ENCODE assay signal across 8 cellular contexts in the genomic region with DNA sequence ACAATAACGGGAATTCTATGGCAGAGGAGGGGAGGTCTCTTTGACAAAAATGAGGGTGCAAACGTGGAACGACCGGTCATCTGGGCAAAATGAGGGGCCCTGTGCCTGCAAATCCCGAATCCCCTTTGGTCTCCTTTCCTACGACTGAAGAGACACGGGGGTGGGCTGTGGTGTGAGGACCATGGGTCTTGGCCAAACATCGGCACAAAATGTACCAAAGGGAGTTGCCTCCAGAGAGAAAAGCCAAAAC. TPM values are rescaled to one million over a fixed set of nuclear protein-coding genes. Genes with fewer than 3 reads are reported as not detected.
DNase-seq lines count a peak whose midpoint lies in the region; ATAC-seq, FAIRE-seq and TF ChIP-seq lines count a peak whose summit lies in the region.

No MANE protein-coding gene starts in this region.

- peaks cover 23% of the 10 kb centered on the region for H3K4me1 ChIP-seq in A549
- H3K4me1 ChIP-seq in HCT116 (ENCODE audit: control insufficient read depth in 1 of 2, insufficient read depth in 2 of 2, low read length in 2 of 2) = peaks cover 7 to 16% of the 10 kb centered on the region in 2 experiments
- peaks cover 25 to 48% of the 10 kb centered on the region in 2 donors for H3K4me1 ChIP-seq in thoracic aorta (ENCODE audit: control insufficient read depth in 1 of 2, low read depth in 2 of 2)

- TF ChIP-seq RAD21 in A549 (conservative IDR thresholded peaks at IDR 0.05 in 1 of 2, IDR thresholded peaks at IDR 0.05 in 1 of 2) (no peak), HCT116 (IDR thresholded peaks at IDR 0.05; ENCODE audit: low read depth) (no peak)

- H3K27ac Mint-ChIP-seq in activated naive CD8-positive, alpha-beta T cell treated with anti-CD3 and anti-CD28 coated beads, Interleukin-2, amount 50 U/mL, for 24 hours = peak overlapping the region; percentile 97

- no peaks in the 10 kb centered on the region for H3K9me3 Mint-ChIP-seq in activated naive CD8-positive, alpha-beta T cell treated with anti-CD3 and anti-CD28 coated beads, Interleukin-2, amount 50 U/mL, for 24 hours

- no peak overlapping the region for H2AFZ ChIP-seq in HCT116 (ENCODE audit: low read depth, low read length, poor library complexity, severe bottlenecking)

- CTCF ChIA-PET in A549 (lab: Yijun Ruan, JAX) = interaction anchor here (2.3 kb wide), 1 partner anchor 14 kb away, joined by 6 read pairs; no protein-coding TSS in a partner anchor
- CTCF ChIA-PET in HCT116 (lab: Charles Lee) = no interaction called here

- H3K27me3 ChIP-seq in HCT116 (ENCODE audit: insufficient read depth, low read length) (no peaks in the 10 kb centered on the region), layer of hippocampus (ENCODE audit: control insufficient read depth, insufficient read depth, low read length) (no peaks in the 10 kb centered on the region), thoracic aorta (replicated peaks; ENCODE audit: insufficient read depth) (no peaks in the 10 kb centered on the region)

- FAIRE-seq in A549 (lab: Jason Lieb, UNC) = no peak

- RAD21 ChIA-PET in HCT116 (lab: Charles Lee; ENCODE audit: low non-redundant PET in 1 of 2, low total read pairs in 2 of 2, uncharacterized antibody in 2 of 2, unreplicated experiment in 2 of 2) = no interaction called here

- no peaks in the 10 kb centered on the region for H4K20me1 ChIP-seq in HCT116 (ENCODE audit: insufficient read depth)

- H3K36me3 ChIP-seq in HCT116 (ENCODE audit: control insufficient read depth in 1 of 2, insufficient read depth in 2 of 2, low read length in 2 of 2) (no peaks in the 10 kb centered on the region), thoracic aorta (no peaks in the 10 kb centered on the region)

- TF ChIP-seq CTCF in A549 (IDR thresholded peaks at IDR 0.05) (no peak), HCT116 (IDR thresholded peaks at IDR 0.05 in 2 of 3, conservative IDR thresholded peaks at IDR 0.05 in 1 of 3; ENCODE audit: borderline replicate concordance in 1 of 3, insufficient read depth in 1 of 3, low read depth in 2 of 3, low read length in 2 of 3) (no peak), thoracic aorta (IDR thresholded peaks at IDR 0.05) (no peak)

- H3K4me1 Mint-ChIP-seq in activated naive CD8-positive, alpha-beta T cell treated with anti-CD3 and anti-CD28 coated beads, Interleukin-2, amount 50 U/mL, for 24 hours = peaks cover 36% of the 10 kb centered on the region

- intact Hi-C loops in HCT116 (cut with micrococcal nuclease) = no loop called here

- peak in 1 of 2 experiments; percentile 23 for DNase-seq in A549 (ENCODE audit: low read depth in 1 of 2, low spot score in 1 of 2)
- peak; percentile 15 for DNase-seq in HCT116 (ENCODE audit: low read depth, low spot score)
- DNase-seq in activated naive CD8-positive, alpha-beta T cell treated with anti-CD3 and anti-CD28 coated beads, Interleukin-2, amount 50 U/mL, for 24 hours = no peak
- DNase-seq in thoracic aorta (ENCODE audit: low spot score) = peak; percentile 3
- DNase-seq in Ammon's horn (ENCODE audit: low spot score) = no peak
- no peak for DNase-seq in MV-4-11 (lab: John Stamatoyannopoulos, UW)

- H3K4me3 ChIP-seq in A549 = peak overlapping the region; percentile 55
- H3K4me3 ChIP-seq in HCT116 (replicated peaks in 1 of 2; ENCODE audit: low read depth in 1 of 2, low read length in 2 of 2) = peak overlapping the region; percentile 77 to 81
- H3K4me3 ChIP-seq in thoracic aorta = peak overlapping the region; percentile 75

- peak overlapping the region; percentile 85 for H3K9ac ChIP-seq in HCT116 (ENCODE audit: low read length)

- H3K9me2 ChIP-seq in HCT116 (ENCODE audit: insufficient read depth) = no peaks in the 10 kb centered on the region

- POLR2A ChIA-PET in A549 (lab: Yijun Ruan, JAX) (interaction anchor here (0.9 to 1.7 kb wide), 9 partner anchors 14 to 429 kb away, joined by 3 to 17 read pairs (median 4); a partner anchor contains a TSS), HCT116 (lab: Charles Lee) (no interaction called here)

- peak overlapping the region; percentile 89 for H3K4me3 Mint-ChIP-seq in activated naive CD8-positive, alpha-beta T cell treated with anti-CD3 and anti-CD28 coated beads, Interleukin-2, amount 50 U/mL, for 24 hours

- H3K9me3 ChIP-seq in A549 (peaks cover 9% of the 10 kb centered on the region; the same call in 1 of the 3 replicates), HCT116 (ENCODE audit: control insufficient read depth in 1 of 2, insufficient read depth in 1 of 2, low read depth in 1 of 2, low read length in 2 of 2) (no peaks in the 10 kb centered on the region), thoracic aorta (no peaks in the 10 kb centered on the region)

- H3K4me2 ChIP-seq in A549 = peak overlapping the region; percentile 89
- H3K4me2 ChIP-seq in HCT116 (ENCODE audit: low read length) = peak overlapping the region; percentile 78

- no TSS peak for BruUV-seq in HCT116 (replicated peaks; lab: Mats Ljungman, UMichigan)

- H3K27ac ChIP-seq in A549 = peak overlapping the region; percentile 93 to 98
- peak overlapping the region; percentile 82 for H3K27ac ChIP-seq in HCT116 (ENCODE audit: low read depth, low read length)
- peak overlapping the region; percentile 93 for H3K27ac ChIP-seq in layer of hippocampus (ENCODE audit: low read depth, low read length)
- H3K27ac ChIP-seq in thoracic aorta = peak overlapping the region; percentile 89 to 96

- WGBS in A549 (ENCODE audit: missing lambda C conversion rate) = 2% methylated on average over 8 of the region's 8 CpGs

- peaks cover 15% of the 10 kb centered on the region for H3K36me3 Mint-ChIP-seq in activated naive CD8-positive, alpha-beta T cell treated with anti-CD3 and anti-CD28 coated beads, Interleukin-2, amount 50 U/mL, for 24 hours (ENCODE audit: low read depth)

- no peak for TF ChIP-seq EP300 in A549 (IDR thresholded peaks at IDR 0.05)

- no peaks in the 10 kb centered on the region for H3K27me3 Mint-ChIP-seq in activated naive CD8-positive, alpha-beta T cell treated with anti-CD3 and anti-CD28 coated beads, Interleukin-2, amount 50 U/mL, for 24 hours

- peaks cover 50% of the 10 kb centered on the region for H3K79me2 ChIP-seq in HCT116 (ENCODE audit: insufficient read depth, low read length)

- ATAC-seq in A549 (peak; percentile 62 to 63; a peak in 5 of 6 replicates), HCT116 (peak; percentile 50; the same call in 1 of the 2 replicates), thoracic aorta (ENCODE audit: insufficient number of reproducible peaks, low FRiP score, low read depth) (peak; percentile 31), HG02852 (IDR thresholded peaks at IDR 0.05; ENCODE audit: unreplicated experiment) (no peak)
- ATAC-seq in activated naive CD8-positive, alpha-beta T cell treated with anti-CD3 and anti-CD28 coated beads, Interleukin-2, amount 50 U/mL, for 24 hours = no peak

- TF ChIP-seq POLR2A in A549 (IDR thresholded peaks at IDR 0.05; ENCODE audit: low read length) = no peak
- TF ChIP-seq POLR2A in HCT116 (IDR thresholded peaks at IDR 0.05; ENCODE audit: borderline replicate concordance, extremely low read depth, insufficient read depth, insufficient read length) = no peak

TF ChIP-seq in A549, 52 proteins besides CTCF, POLR2A, EP300 and RAD21:
- TF ChIP-seq TP53 (CRISPR knock-in tag; IDR thresholded peaks at IDR 0.05) (no peak), PHF8 (IDR thresholded peaks at IDR 0.05; ENCODE audit: borderline replicate concordance, low read depth) (0 out of 2 replicates have a peak, but pooled peaks have one; percentile 83)
TF ChIP-seq in A549: peak in this region for 1.

TF ChIP-seq in HCT116, 20 proteins besides CTCF, POLR2A, EP300 and RAD21:
- TF ChIP-seq, protein P1, sequence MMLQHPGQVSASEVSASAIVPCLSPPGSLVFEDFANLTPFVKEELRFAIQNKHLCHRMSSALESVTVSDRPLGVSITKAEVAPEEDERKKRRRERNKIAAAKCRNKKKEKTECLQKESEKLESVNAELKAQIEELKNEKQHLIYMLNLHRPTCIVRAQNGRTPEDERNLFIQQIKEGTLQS (IDR thresholded peaks at IDR 0.05) = no peak
- TF ChIP-seq TCF7L2 (IDR thresholded peaks at IDR 0.05; ENCODE audit: borderline replicate concordance, extremely low read depth, insufficient read depth, insufficient read length) = no peak
- TF ChIP-seq JUND (IDR thresholded peaks at IDR 0.05) = 0 out of 2 replicates have a peak, but pooled peaks have one; percentile 4

RNA-seq across cellular contexts. Expression of a gene that starts 0.5 kb away (rescaled TPM):
- polyA plus RNA-seq in A549 (2011; rRNA removed) (18.0 and 21.8 TPM in 2 replicates), A549 (2017; fragmentation: RNase III; extraction: RNeasy Plus Mini Kit Qiagen cat#74134 plus additional on column Dnase treatment) (12.8 to 13.4 TPM (median 13.3 TPM) in 3 replicates)
- 4.8 TPM in 2 replicates for polyA plus RNA-seq in A549 (2012; cell fraction: cytosol; rRNA removed)
- polyA plus RNA-seq in A549 (2012; cell fraction: nucleus; rRNA removed) = 3.9 and 5.8 TPM in 2 replicates
- 11.0 and 12.4 TPM in 2 replicates for polyA minus RNA-seq in A549 (2011; rRNA and poly(A)+ RNA removed)
- total RNA-seq in HCT116 (2021; ENCODE audit: unreplicated experiment) (25.3 TPM), thoracic aorta (10 to 100 TPM; 50.0 to 55.1 TPM)
- 5.3 and 6.7 TPM in 2 replicates for polyA plus RNA-seq in HCT116 (2012)

Comparison
In these comparisons a context has a peak if more than half of its experiments do, and no peak if none do; other contexts are left out.
1. ATAC-seq: peak in A549 (2 of 2), HCT116 (single experiment) and thoracic aorta (single experiment); none in activated naive CD8-positive, alpha-beta T cell treated with anti-CD3 and anti-CD28 coated beads, Interleukin-2, amount 50 U/mL, for 24 hours (single experiment) and HG02852 (single experiment).
2. DNase-seq: peak in HCT116 (single experiment) and thoracic aorta (single experiment); none in activated naive CD8-positive, alpha-beta T cell treated with anti-CD3 and anti-CD28 coated beads, Interleukin-2, amount 50 U/mL, for 24 hours (single experiment), Ammon's horn (single experiment) and MV-4-11 (single experiment).
3. Peak in every context shown above with its lines, with median percentiles within 50 percentile points of each other: H3K27ac ChIP-seq and H3K4me3 ChIP-seq.